In the genomic region with DNA sequence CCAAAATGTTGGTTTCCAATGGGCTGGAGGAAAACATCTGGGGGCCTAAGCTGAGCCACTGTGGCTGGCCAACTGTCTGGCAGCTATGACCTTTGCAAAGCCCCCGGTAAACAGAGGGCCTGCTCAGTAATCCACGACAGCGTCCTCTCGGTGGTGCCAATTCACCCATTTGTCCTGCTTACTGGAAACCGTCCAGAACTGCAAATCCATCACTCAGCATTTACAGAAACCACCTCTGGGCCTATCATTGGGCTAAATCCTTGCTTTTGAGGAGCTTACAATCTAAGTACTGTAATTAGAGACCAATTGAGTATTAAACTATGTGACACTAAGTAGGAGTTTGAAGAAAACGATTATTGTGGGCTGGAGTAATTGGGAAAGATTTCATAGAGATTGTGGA, we compare ENCODE assay signal across 23 cellular contexts.
"Had no signal": no experiment of that assay in that cellular context is flagged by ENCODE, and none has a peak within 500 bp of the region (broad histone marks: within the 10 kb centered on the region; RNA-seq: fewer than 3 reads in every experiment).

No MANE protein-coding gene starts in this region.

- H3K4me1 ChIP-seq: left lung, lower lobe of right lung, parathyroid adenoma, psoas muscle, right atrium auricular region, right lobe of liver, tibial nerve, uterus had no signal

- H3K27ac ChIP-seq: left lung, lower lobe of right lung, parathyroid adenoma, psoas muscle, right atrium auricular region, right lobe of liver, tibial nerve, uterus had no signal

- H3K27me3 ChIP-seq: left lung, right atrium auricular region, right lobe of liver, tibial nerve, uterus had no signal

- H3K9me3 ChIP-seq: left lung, lower lobe of right lung, psoas muscle, right atrium auricular region, right lobe of liver, tibial nerve, uterus had no signal

- DNase-seq: immature natural killer cell; kidney; left colon; left lung; lower lobe of right lung; mammary epithelial cell; mesenchymal stem cell; naive thymus-derived CD8-positive, alpha-beta T cell; nucleus accumbens; psoas muscle; right lobe of liver; stimulated activated CD4-positive, alpha-beta T cell treated with anti-CD3 and anti-CD28 coated beads, Interleukin-1b, Interleukin-23, amount 100 ng/mL, for 48 hours; stimulated activated CD4-positive, alpha-beta T cell treated with anti-CD3 and anti-CD28 coated beads, Interleukin-2, amount 100 ng/mL, for 48 hours; stimulated activated CD4-positive, alpha-beta T cell treated with anti-CD3 and anti-CD28 coated beads, Interleukin-4, amount 100 ng/mL, for 4 hours; stimulated activated CD8-positive, alpha-beta memory T cell treated with anti-CD3 and anti-CD28 coated beads, Interleukin-4, amount 100 ng/mL, for 48 hours; stimulated activated naive CD4-positive, alpha-beta T cell treated with Interleukin-2 at 50 U/mL for 16 hours; stimulated activated naive CD8-positive, alpha-beta T cell treated with anti-CD3 and anti-CD28 coated beads, Interleukin-15, amount 100 ng/mL, for 72 hours; substantia nigra; uterus had no signal

- H3K4me3 ChIP-seq: left lung, lower lobe of right lung, psoas muscle, right atrium auricular region, right lobe of liver, smooth muscle cell, tibial nerve, uterus had no signal

- H3K36me3 ChIP-seq: left lung, lower lobe of right lung, right atrium auricular region, right lobe of liver, uterus had no signal
